In genomic region chr9:88829276-88829675, GRCh38 we compare ENCODE assay signal across 14 cellular contexts.
DNase-seq lines count a peak whose midpoint lies in the region; ATAC-seq, FAIRE-seq and TF ChIP-seq lines count a peak whose summit lies in the region.
"Had no signal": no experiment of that assay in that cellular context is flagged by ENCODE, and none has a peak within 500 bp of the region (broad histone marks: within the 10 kb centered on the region; RNA-seq: fewer than 3 reads in every experiment).

No MANE protein-coding gene starts in this region.

- CTCF ChIA-PET in SK-N-SH (lab: Yijun Ruan, JAX), result interaction anchor here (0.8 to 1.3 kb wide), 2 partner anchors 9 to 83 kb away, joined by 3 to 5 read pairs; no protein-coding TSS in a partner anchor

- H2AFZ ChIP-seq in SK-N-SH (ENCODE audit: low read depth), result no peak overlapping the region
- H2AFZ ChIP-seq in keratinocyte (ENCODE audit: control insufficient read depth, low read length), result no peak overlapping the region

- TF ChIP-seq CTCF in SK-N-SH (IDR thresholded peaks at IDR 0.05) (no peak), keratinocyte (optimal IDR thresholded peaks at IDR 0.05 in 1 of 3, IDR thresholded peaks at IDR 0.05 in 1 of 3, conservative IDR thresholded peaks at IDR 0.05 in 1 of 3; ENCODE audit: extremely low read depth in 1 of 3, insufficient read depth in 2 of 3, low read length in 3 of 3) (no peak), chondrocyte (IDR thresholded peaks at IDR 0.05) (no peak)

- H3K36me3 ChIP-seq in SK-N-SH (replicated peaks in 1 of 2; ENCODE audit: control insufficient read depth in 1 of 2, insufficient read depth in 2 of 2, low read length in 1 of 2) (no peaks in the 10 kb centered on the region), keratinocyte (ENCODE audit: control insufficient read depth in 2 of 2, extremely low read depth in 1 of 2, insufficient read depth in 2 of 2, low read length in 2 of 2) (no peaks in the 10 kb centered on the region)
- H3K36me3 ChIP-seq in effector memory CD4-positive, alpha-beta T cell (ENCODE audit: control insufficient read depth, insufficient read depth, low read length), result no peaks in the 10 kb centered on the region

- H3K36me3 Mint-ChIP-seq in chondrocyte (ENCODE audit: low read depth), result no peaks in the 10 kb centered on the region

- POLR2A ChIA-PET in SK-N-SH (lab: Yijun Ruan, JAX), result interaction anchor here (1.2 kb wide), 1 partner anchor 90 kb away, joined by 3 read pairs; no protein-coding TSS in a partner anchor

- no peaks in the 10 kb centered on the region for H3F3A ChIP-seq in SK-N-SH (replicated peaks; ENCODE audit: insufficient read depth)

- H3K27me3 ChIP-seq in SK-N-SH (ENCODE audit: insufficient read depth), result no peaks in the 10 kb centered on the region
- no peaks in the 10 kb centered on the region for H3K27me3 ChIP-seq in keratinocyte (ENCODE audit: control insufficient read depth, extremely low read depth, insufficient read depth, low read length)
- peaks cover 24% of the 10 kb centered on the region for H3K27me3 ChIP-seq in effector memory CD4-positive, alpha-beta T cell (replicated peaks; ENCODE audit: control insufficient read depth, insufficient read depth, low read length, poor library complexity, severe bottlenecking)

- no peak overlapping the region for H3K9ac ChIP-seq in SK-N-SH
- no peak overlapping the region for H3K9ac ChIP-seq in keratinocyte (ENCODE audit: control insufficient read depth, extremely low read depth, insufficient read depth, low read length)

- no peaks in the 10 kb centered on the region for H3K9me3 ChIP-seq in SK-N-SH
- no peaks in the 10 kb centered on the region for H3K9me3 ChIP-seq in keratinocyte (ENCODE audit: control insufficient read depth, low read depth, low read length)
- H3K9me3 ChIP-seq in effector memory CD4-positive, alpha-beta T cell (ENCODE audit: control insufficient read depth, low read length), result no peaks in the 10 kb centered on the region

- no peak for DNase-seq in SK-N-SH
- DNase-seq in keratinocyte (ENCODE audit: low read depth, low spot score), result no peak
- no peak for DNase-seq in effector memory CD4-positive, alpha-beta T cell
- DNase-seq in chondrocyte (ENCODE audit: low spot score), result no peak
- DNase-seq: activated B cell treated with CpG ODN at 0.5 μM for 24 hours, DMS53 had no signal

- peaks cover 3% of the 10 kb centered on the region for H3K9me3 Mint-ChIP-seq in chondrocyte (ENCODE audit: low read depth)
- H3K9me3 Mint-ChIP-seq: activated B cell treated with CpG ODN at 0.5 μM for 24 hours had no signal

- peak; percentile 55 for ATAC-seq in SK-N-SH treated with all-trans-retinoic acid at 6 μM for 48 hours
- peak; percentile 85 for ATAC-seq in GM21717 (IDR thresholded peaks at IDR 0.05; ENCODE audit: unreplicated experiment)
- ATAC-seq in HG03469 (IDR thresholded peaks at IDR 0.05; ENCODE audit: unreplicated experiment), result peak; percentile 83
- ATAC-seq in HG02763 (IDR thresholded peaks at IDR 0.05; ENCODE audit: unreplicated experiment), result no peak

- H3K9me1 ChIP-seq in keratinocyte (ENCODE audit: control insufficient read depth, extremely low read depth, insufficient read depth, low read length), result no peaks in the 10 kb centered on the region

- TF ChIP-seq EP300 in SK-N-SH (IDR thresholded peaks at IDR 0.05; ENCODE audit: borderline replicate concordance in 1 of 2, low read depth in 1 of 2, low read length in 1 of 2), result no peak

- peaks cover 37% of the 10 kb centered on the region for H3K4me1 Mint-ChIP-seq in chondrocyte (ENCODE audit: low read depth)

- H3K9me2 ChIP-seq in SK-N-SH, result no peaks in the 10 kb centered on the region

- H3K27me3 Mint-ChIP-seq in chondrocyte (ENCODE audit: low read depth), result peaks cover 20% of the 10 kb centered on the region

- H3K4me2 ChIP-seq in SK-N-SH, result no peak overlapping the region
- no peak overlapping the region for H3K4me2 ChIP-seq in keratinocyte (ENCODE audit: control insufficient read depth, extremely low read depth, insufficient read depth, low read depth, low read length)

- H3K4me3 ChIP-seq in SK-N-SH (ENCODE audit: low read depth in 2 of 2, low read length in 1 of 2) (no peak overlapping the region), keratinocyte (ENCODE audit: control insufficient read depth in 2 of 3, extremely low read depth in 1 of 3, insufficient read depth in 2 of 3, low read depth in 1 of 3, low read length in 3 of 3) (no peak overlapping the region)
- H3K4me3 ChIP-seq in effector memory CD4-positive, alpha-beta T cell (ENCODE audit: insufficient read depth, low read depth, low read length, poor library complexity, severe bottlenecking), result no peak overlapping the region
- H3K4me3 ChIP-seq: lung had no signal

- TF ChIP-seq RAD21 in SK-N-SH (IDR thresholded peaks at IDR 0.05; ENCODE audit: low read length), result no peak

- peak; percentile 5 for FAIRE-seq in keratinocyte (lab: Jason Lieb, UNC)
- FAIRE-seq: GM19239, RCC 7860 had no signal

- peaks cover 4 to 39% of the 10 kb centered on the region in 2 experiments; a peak in 3 of 4 replicates for H3K4me1 ChIP-seq in SK-N-SH (ENCODE audit: control insufficient read depth in 1 of 2, insufficient read depth in 2 of 2, low read depth in 1 of 2, low read length in 1 of 2)
- peaks cover 11% of the 10 kb centered on the region for H3K4me1 ChIP-seq in keratinocyte (ENCODE audit: control insufficient read depth, extremely low read depth, insufficient read depth, low read length)
- no peaks in the 10 kb centered on the region for H3K4me1 ChIP-seq in effector memory CD4-positive, alpha-beta T cell (ENCODE audit: control insufficient read depth, insufficient read depth, low read length, poor library complexity, severe bottlenecking)

- H3K4me3 Mint-ChIP-seq in chondrocyte (ENCODE audit: unreplicated experiment), result no peak overlapping the region
- H3K4me3 Mint-ChIP-seq: activated B cell treated with CpG ODN at 0.5 μM for 24 hours had no signal

- WGBS in SK-N-SH (ENCODE audit: low lambda C conversion rate), result 78% methylated on average over 4 of the region's 6 CpGs

- dilution Hi-C loops in keratinocyte (cut with MboI; ENCODE audit: extremely low pct_ligation_motif_present, low sequenced_read_pairs), result no loop called here

- no peaks in the 10 kb centered on the region for H4K20me1 ChIP-seq in SK-N-SH (ENCODE audit: insufficient read depth)
- H4K20me1 ChIP-seq in keratinocyte (ENCODE audit: control insufficient read depth, extremely low read depth, insufficient read depth, low read length), result no peaks in the 10 kb centered on the region

- no peaks in the 10 kb centered on the region for H3K79me2 ChIP-seq in SK-N-SH (ENCODE audit: insufficient read depth)
- no peaks in the 10 kb centered on the region for H3K79me2 ChIP-seq in keratinocyte (ENCODE audit: control insufficient read depth, insufficient read depth, low read length)

- H3K27ac ChIP-seq in SK-N-SH (ENCODE audit: low read depth in 2 of 2, low read length in 1 of 2) (peak overlapping the region in 1 of 2 experiments; percentile 98; a peak in 2 of 4 replicates), keratinocyte (ENCODE audit: control insufficient read depth, insufficient read depth, low read length) (no peak overlapping the region)
- no peak overlapping the region for H3K27ac ChIP-seq in effector memory CD4-positive, alpha-beta T cell (ENCODE audit: insufficient read depth, low read length, poor library complexity, severe bottlenecking)
- H3K27ac ChIP-seq: 22Rv1 had no signal

- H3K27ac Mint-ChIP-seq in chondrocyte (ENCODE audit: unreplicated experiment), result no peak overlapping the region
- H3K27ac Mint-ChIP-seq: activated B cell treated with CpG ODN at 0.5 μM for 24 hours had no signal

TF ChIP-seq in SK-N-SH treated with all-trans-retinoic acid at 6 μM for 48 hours, 23 proteins besides CTCF, POLR2A, EP300 and RAD21 (continues in another document):
- TF ChIP-seq TCF4 (CRISPR knock-in tag; IDR thresholded peaks at IDR 0.05; ENCODE audit: borderline replicate concordance), result no peak
- TF ChIP-seq POU6F1 (CRISPR knock-in tag; IDR thresholded peaks at IDR 0.05; ENCODE audit: borderline replicate concordance, low read depth), result no peak
- no peak for TF ChIP-seq ZC3H10 (CRISPR knock-in tag; IDR thresholded peaks at IDR 0.05)

TF ChIP-seq in SK-N-SH, 30 proteins besides CTCF, POLR2A, EP300 and RAD21 (continues in another document):
- TF ChIP-seq SIN3A (IDR thresholded peaks at IDR 0.05; ENCODE audit: borderline replicate concordance, low read depth, low read length) (no peak), GABPA (IDR thresholded peaks at IDR 0.05; ENCODE audit: low read depth) (no peak), PBX3 (IDR thresholded peaks at IDR 0.05) (no peak), TEAD4 (IDR thresholded peaks at IDR 0.05; ENCODE audit: borderline replicate concordance, insufficient read depth) (no peak), TCF12 (IDR thresholded peaks at IDR 0.05) (no peak), NFIC (IDR thresholded peaks at IDR 0.05; ENCODE audit: borderline replicate concordance) (no peak), FOXM1 (IDR thresholded peaks at IDR 0.05; ENCODE audit: low read depth) (no peak), IRF3 (IDR thresholded peaks at IDR 0.05; ENCODE audit: low read depth, low read length) (no peak), RXRA (IDR thresholded peaks at IDR 0.05; ENCODE audit: borderline replicate concordance, low read depth) (no peak), TAF1 (IDR thresholded peaks at IDR 0.05; ENCODE audit: borderline replicate concordance, low read depth, low read length) (no peak), FOXJ3 (CRISPR knock-in tag; IDR thresholded peaks at IDR 0.05) (no peak), MAX (IDR thresholded peaks at IDR 0.05; ENCODE audit: low read depth) (no peak)
